1 cellular context compared by ENCODE assay signal in genomic region chr7:102296514-102296913, GRCh38.
TF ChIP-seq lines count a peak whose summit lies in the region.

No MANE protein-coding gene starts in this region.

TF ChIP-seq in H1, 55 proteins besides CTCF, POLR2A, EP300 and RAD21:
- TF ChIP-seq KDM4A (IDR thresholded peaks at IDR 0.05; ENCODE audit: low read depth, low read length, severe bottlenecking): no peak
- no peak for TF ChIP-seq KDM5A (IDR thresholded peaks at IDR 0.05; ENCODE audit: low read length)
- no peak for TF ChIP-seq CBX5 (IDR thresholded peaks at IDR 0.05; ENCODE audit: low read depth, low read length)
- no peak for TF ChIP-seq YY1 (IDR thresholded peaks at IDR 0.05; ENCODE audit: low read depth, low read length)
- no peak for TF ChIP-seq SP4 (IDR thresholded peaks at IDR 0.05; ENCODE audit: low read length)
- no peak for TF ChIP-seq EGR1 (IDR thresholded peaks at IDR 0.05; ENCODE audit: borderline replicate concordance, low read depth, low read length)
- TF ChIP-seq USF2 (IDR thresholded peaks at IDR 0.05; ENCODE audit: low read length): no peak
- no peak for TF ChIP-seq SRF (IDR thresholded peaks at IDR 0.05; ENCODE audit: low read depth, low read length)
- no peak for TF ChIP-seq NRF1 (IDR thresholded peaks at IDR 0.05; ENCODE audit: low read depth, low read length)
- TF ChIP-seq SAP30 (IDR thresholded peaks at IDR 0.05; ENCODE audit: insufficient read depth, insufficient replicate concordance, low read length): no peak
